ENCODE assay signal across 8 cellular contexts in genomic region chr4:67700119-67700873, GRCh38. TPM values are rescaled to one million over a fixed set of nuclear protein-coding genes. Genes with fewer than 3 reads are reported as not detected.
DNase-seq lines count a peak whose midpoint lies in the region; ATAC-seq and TF ChIP-seq lines count a peak whose summit lies in the region.

No MANE protein-coding gene starts in this region.

- no peaks in the 10 kb centered on the region for H3K27me3 Mint-ChIP-seq in activated T-cell treated with anti-CD3 and anti-CD28 coated beads, Interleukin-2, amount 50 U/mL, for 72 hours (ENCODE audit: low read depth)
- no peaks in the 10 kb centered on the region for H3K27me3 Mint-ChIP-seq in type B pancreatic cell

- peak overlapping the region; percentile 73 for H3K9ac ChIP-seq in NT2/D1 (ENCODE audit: insufficient read length, low read depth)

- peak overlapping the region; percentile 93 for H3K27ac ChIP-seq in lower lobe of right lung

- H3K4me3 ChIP-seq in NT2/D1 (ENCODE audit: insufficient read length, low read depth), result peak overlapping the region; percentile 55
- H3K4me3 ChIP-seq in lower lobe of right lung, result peak overlapping the region; percentile 87

- H3K4me3 Mint-ChIP-seq in activated T-cell treated with anti-CD3 and anti-CD28 coated beads, Interleukin-2, amount 50 U/mL, for 72 hours, result peak overlapping the region; percentile 86 to 95
- H3K4me3 Mint-ChIP-seq in type B pancreatic cell, result peak overlapping the region; percentile 98

- peaks cover 57% of the 10 kb centered on the region for H3K4me1 Mint-ChIP-seq in activated T-cell treated with anti-CD3 and anti-CD28 coated beads, Interleukin-2, amount 50 U/mL, for 72 hours (ENCODE audit: low read depth)
- H3K4me1 Mint-ChIP-seq in type B pancreatic cell (ENCODE audit: unreplicated experiment), result peaks cover 26% of the 10 kb centered on the region

- intact Hi-C loops in lower lobe of right lung (cut with DNase I), result no loop called here

- H3K4me1 ChIP-seq in NT2/D1 (ENCODE audit: insufficient read depth, insufficient read length) (no peaks in the 10 kb centered on the region), lower lobe of right lung (peaks cover 14% of the 10 kb centered on the region)

- H3K27ac Mint-ChIP-seq in activated T-cell treated with anti-CD3 and anti-CD28 coated beads, Interleukin-2, amount 50 U/mL, for 72 hours, result peak overlapping the region; percentile 83
- peak overlapping the region; percentile 96 for H3K27ac Mint-ChIP-seq in type B pancreatic cell

- DNase-seq in activated T-cell treated with anti-CD3 and anti-CD28 coated beads, Interleukin-2, amount 50 U/mL, for 72 hours, result no peak
- DNase-seq in activated T-cell treated with anti-CD3 and anti-CD28 coated beads, Interleukin-2, amount 50 U/mL, for 1 hour, result no peak
- DNase-seq in NT2/D1 (ENCODE audit: low read depth, low spot score), result no peak
- peak; percentile 55 for DNase-seq in cerebellar cortex (ENCODE audit: low spot score)
- no peak for DNase-seq in lower lobe of right lung
- no peak for DNase-seq in type B pancreatic cell (ENCODE audit: extremely low spot score, unreplicated experiment)
- DNase-seq in stimulated activated CD4-positive, alpha-beta T cell treated with anti-CD3 and anti-CD28 coated beads, Interleukin-1b, Interleukin-23, amount 100 ng/mL, for 48 hours, result no peak

- peak in 1 of 2 donors; percentile 1 for ATAC-seq in activated T-cell treated with anti-CD3 and anti-CD28 coated beads, Interleukin-2, amount 50 U/mL, for 72 hours (replicated peaks in 1 of 2)
- ATAC-seq in HG02642 (IDR thresholded peaks at IDR 0.05; ENCODE audit: poor library complexity, unreplicated experiment) (peak; percentile 12), lower lobe of right lung (peak; percentile 24 to 38)

- H3K9me3 Mint-ChIP-seq in activated T-cell treated with anti-CD3 and anti-CD28 coated beads, Interleukin-2, amount 50 U/mL, for 72 hours, result no peaks in the 10 kb centered on the region
- H3K9me3 Mint-ChIP-seq in type B pancreatic cell, result no peaks in the 10 kb centered on the region

- TF ChIP-seq CTCF in lower lobe of right lung (IDR thresholded peaks at IDR 0.05) (no peak), type B pancreatic cell (conservative IDR thresholded peaks at IDR 0.05) (no peak)

- H3K36me3 Mint-ChIP-seq in activated T-cell treated with anti-CD3 and anti-CD28 coated beads, Interleukin-2, amount 50 U/mL, for 72 hours (ENCODE audit: insufficient read depth in 2 of 2), result peaks cover 6 to 38% of the 10 kb centered on the region in 2 donors
- H3K36me3 Mint-ChIP-seq in type B pancreatic cell, result peaks cover 27% of the 10 kb centered on the region

- peaks cover 9% of the 10 kb centered on the region for H3K36me3 ChIP-seq in NT2/D1 (ENCODE audit: insufficient read depth, insufficient read length, low read length)
- no peaks in the 10 kb centered on the region for H3K36me3 ChIP-seq in lower lobe of right lung

- H3K27me3 ChIP-seq in NT2/D1 (ENCODE audit: insufficient read depth, insufficient read length) (no peaks in the 10 kb centered on the region), lower lobe of right lung (ENCODE audit: low read depth) (no peaks in the 10 kb centered on the region)

- H3K9me3 ChIP-seq in NT2/D1 (ENCODE audit: insufficient read depth, low read length) (no peaks in the 10 kb centered on the region), lower lobe of right lung (no peaks in the 10 kb centered on the region)

RNA-seq across cellular contexts. Expression of gene UBA6, which starts 0.7 kb away (rescaled TPM):
- 10 to 100 TPM; 88.4 to 98.6 TPM for total RNA-seq in activated T-cell treated with anti-CD3 and anti-CD28 coated beads, Interleukin-2, amount 50 U/mL, for 72 hours
- total RNA-seq in lower lobe of right lung (54.4 TPM), type B pancreatic cell (ENCODE audit: low replicate concordance) (62.4 and 69.6 TPM in 2 replicates)

RNA-seq across cellular contexts. Expression of gene GNRHR, which starts 53.9 kb away (rescaled TPM):
- not detected for total RNA-seq in activated T-cell treated with anti-CD3 and anti-CD28 coated beads, Interleukin-2, amount 50 U/mL, for 72 hours
- total RNA-seq in lower lobe of right lung (not detected), type B pancreatic cell (ENCODE audit: low replicate concordance) (not detected in 2 replicates)
